In the genomic region with DNA sequence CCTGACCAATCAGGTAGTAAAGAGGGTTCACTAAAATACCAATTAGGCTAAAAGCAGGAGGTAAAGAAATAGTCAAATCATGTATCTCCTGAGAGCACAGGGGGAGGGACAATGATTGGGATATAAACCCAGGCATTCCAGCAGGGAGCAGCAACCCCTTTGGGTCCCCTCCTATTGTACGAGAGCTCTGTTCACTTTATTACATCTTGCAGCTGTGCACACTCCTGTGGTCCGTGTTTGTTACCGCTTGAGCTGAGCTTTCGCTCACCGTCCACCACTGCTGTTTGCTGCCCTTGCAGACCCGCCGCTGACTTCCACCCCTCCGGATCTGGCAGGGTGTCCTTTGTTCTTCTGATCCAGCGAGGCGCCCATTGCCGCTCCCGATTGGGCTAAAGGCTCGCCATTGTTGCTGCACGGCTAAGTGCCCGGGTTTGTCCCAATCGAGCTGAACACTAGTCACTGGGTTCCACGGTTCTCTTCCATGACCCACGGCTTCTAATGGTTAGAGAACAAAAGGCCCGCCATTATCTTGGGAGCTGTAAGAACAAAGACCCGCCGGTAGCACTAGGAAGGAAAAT, we compare ENCODE assay signal across 15 cellular contexts.
A peak's percentile ranks its signal among the peaks of the same experiment; 100 is the strongest.
DNase-seq lines count a peak whose midpoint lies in the region; ATAC-seq and TF ChIP-seq lines count a peak whose summit lies in the region.
"Had no signal": no experiment of that assay in that cellular context is flagged by ENCODE, and none has a peak within 500 bp of the region (broad histone marks: within the 10 kb centered on the region; RNA-seq: fewer than 3 reads in every experiment).

No MANE protein-coding gene starts in this region.

- DNase-seq in DMS153 treated with DMSO at 0.1 percent for 48 hours (lab: John Stamatoyannopoulos, UW; ENCODE audit: unreplicated experiment) (peak; percentile 51), NCI-H1105 treated with DMSO at 0.1 percent for 48 hours (lab: John Stamatoyannopoulos, UW) (peak; percentile 81), NCI-H510A treated with DMSO at 0.1 percent for 48 hours (lab: John Stamatoyannopoulos, UW) (peak; percentile 78), esophagus muscularis mucosa (ENCODE audit: extremely low spot score) (peak; percentile 74), vagina (ENCODE audit: extremely low spot score in 2 of 2) (no peak), NCI-H1694 (lab: John Stamatoyannopoulos, UW) (no peak), NCI-H2196 treated with DMSO at 0.1 percent for 48 hours (lab: John Stamatoyannopoulos, UW; ENCODE audit: unreplicated experiment) (no peak), T-cell (no peak)
- DNase-seq: CD4-positive, CD25-positive, alpha-beta regulatory T cell; H7; NCI-H1694 treated with DMSO at 0.1 percent for 48 hours; NCI-H2171 treated with DMSO at 0.1 percent for 48 hours; SJCRH30; SW 1271 had no signal

- H3K27ac Mint-ChIP-seq in T-cell = no peak overlapping the region
- H3K27ac Mint-ChIP-seq: CD4-positive, CD25-positive, alpha-beta regulatory T cell; IgD-negative memory B cell had no signal

- CTCF ChIA-PET in T-cell (lab: Charles Lee) = interaction anchor here in 1 of 2 donors (0.7 kb wide), 1 partner anchor 348 kb away, joined by 3 read pairs; no protein-coding TSS in a partner anchor

- H3K27me3 ChIP-seq in esophagus muscularis mucosa = no peaks in the 10 kb centered on the region
- H3K27me3 ChIP-seq in vagina = no peaks in the 10 kb centered on the region
- H3K27me3 ChIP-seq: SJCRH30 had no signal

- TF ChIP-seq EP300 in esophagus muscularis mucosa (IDR thresholded peaks at IDR 0.05) = no peak

- intact Hi-C loops in esophagus muscularis mucosa (cut with DNase I) = loop anchor here (10.0 kb wide), 1 partner anchor 186 kb away; no protein-coding TSS in a partner anchor
- intact Hi-C loops in vagina (cut with DNase I) = no loop called here

- TF ChIP-seq CTCF in esophagus muscularis mucosa (IDR thresholded peaks at IDR 0.05) (no peak), vagina (IDR thresholded peaks at IDR 0.05) (no peak)

- H3K4me1 ChIP-seq in esophagus muscularis mucosa (no peaks in the 10 kb centered on the region), vagina (no peaks in the 10 kb centered on the region)
- H3K4me1 ChIP-seq: SJCRH30 had no signal

- POLR2A ChIA-PET in T-cell (lab: Charles Lee) = no interaction called here

- H3K27ac ChIP-seq in esophagus muscularis mucosa (replicated peaks in 1 of 4) (no peak overlapping the region), vagina (no peak overlapping the region)
- H3K27ac ChIP-seq: SJCRH30 had no signal

- no peaks in the 10 kb centered on the region for H3K9me3 ChIP-seq in esophagus muscularis mucosa
- no peaks in the 10 kb centered on the region for H3K9me3 ChIP-seq in vagina
- H3K9me3 ChIP-seq: SJCRH30 had no signal

- H3K27me3 Mint-ChIP-seq in T-cell = peaks cover 14 to 17% of the 10 kb centered on the region in 2 donors

- H3K36me3 Mint-ChIP-seq in T-cell = no peaks in the 10 kb centered on the region
- H3K36me3 Mint-ChIP-seq: CD4-positive, CD25-positive, alpha-beta regulatory T cell had no signal

- no peaks in the 10 kb centered on the region for H3K4me1 Mint-ChIP-seq in T-cell
- H3K4me1 Mint-ChIP-seq: CD4-positive, CD25-positive, alpha-beta regulatory T cell; IgD-negative memory B cell had no signal

- TF ChIP-seq POLR2A in esophagus muscularis mucosa (IDR thresholded peaks at IDR 0.05; ENCODE audit: low read depth) (no peak), vagina (IDR thresholded peaks at IDR 0.05) (no peak)

- H3K36me3 ChIP-seq in esophagus muscularis mucosa (no peaks in the 10 kb centered on the region), vagina (no peaks in the 10 kb centered on the region)
- H3K36me3 ChIP-seq: SJCRH30 had no signal

- H3K4me3 ChIP-seq in esophagus muscularis mucosa (no peak overlapping the region), vagina (no peak overlapping the region)
- H3K4me3 ChIP-seq: SJCRH30 had no signal

- 91% methylated on average over 21 of the region's 21 CpGs for WGBS in esophagus muscularis mucosa

- H3K4me3 Mint-ChIP-seq in T-cell = no peak overlapping the region
- H3K4me3 Mint-ChIP-seq: CD4-positive, CD25-positive, alpha-beta regulatory T cell; IgD-negative memory B cell had no signal

- H3K9me3 Mint-ChIP-seq in T-cell = no peaks in the 10 kb centered on the region

- no peak for ATAC-seq in T-cell (replicated peaks in 1 of 4)

Comparison
In these comparisons a context has a peak if more than half of its experiments do, and no peak if none do; other contexts are left out.
1. DNase-seq: peak in DMS153 treated with DMSO at 0.1 percent for 48 hours (single experiment), NCI-H1105 treated with DMSO at 0.1 percent for 48 hours (single experiment), NCI-H510A treated with DMSO at 0.1 percent for 48 hours (single experiment) and esophagus muscularis mucosa (single experiment); none in vagina (0 of 2), NCI-H1694 (single experiment), NCI-H2196 treated with DMSO at 0.1 percent for 48 hours (single experiment) and T-cell (0 of 34).